In the genomic region with DNA sequence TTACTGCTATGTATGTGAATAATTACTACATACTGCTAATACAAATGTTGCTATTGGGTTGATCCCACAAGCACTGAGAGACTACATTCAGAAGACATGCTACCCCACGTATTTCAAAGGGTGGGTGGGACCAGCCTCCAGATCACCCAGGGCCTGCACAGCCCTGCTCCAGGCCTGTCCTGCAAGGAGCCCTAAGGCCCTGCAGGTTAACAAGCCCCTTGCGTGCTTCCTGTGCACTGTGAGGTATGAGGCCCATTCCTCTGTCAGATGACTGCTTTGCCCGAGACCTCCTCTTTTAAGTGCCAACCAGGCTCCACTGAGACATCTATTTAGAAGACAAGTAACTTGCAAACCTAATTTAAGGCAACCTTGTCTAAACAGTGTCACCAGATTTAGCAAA, we compare ENCODE assay signal across 8 cellular contexts.
"Had no signal": no experiment of that assay in that cellular context is flagged by ENCODE, and none has a peak within 500 bp of the region (broad histone marks: within the 10 kb centered on the region; RNA-seq: fewer than 3 reads in every experiment).

No MANE protein-coding gene starts in this region.

- H3K9me3 ChIP-seq: gastrocnemius medialis had no signal

- DNase-seq: activated CD4-positive, alpha-beta T cell treated with anti-CD3 and anti-CD28 coated beads, Interleukin-2, amount 10 ng/mL, durations not matched to agents 7 days and 5 days; activated naive CD4-positive, alpha-beta T cell treated with anti-CD3 and anti-CD28 coated beads for 36 hours; activated T-cell treated with anti-CD3 and anti-CD28 coated beads for 4 hours; effector CD4-positive, alpha-beta T cell; gastrocnemius medialis; kidney; stimulated activated CD4-positive, alpha-beta T cell treated with anti-CD3 and anti-CD28 coated beads, Interleukin-4, amount 100 ng/mL, for 24 hours; T1000 had no signal

- H3K27me3 ChIP-seq: gastrocnemius medialis had no signal

- H3K4me3 ChIP-seq: gastrocnemius medialis had no signal
